Comparison of ENCODE assay signal across 36 cellular contexts in genomic region chr13:113387396-113387795, GRCh38. TPM values are rescaled to one million over a fixed set of nuclear protein-coding genes. Genes with fewer than 3 reads are reported as not detected.
"Had no signal": no experiment of that assay in that cellular context is flagged by ENCODE, and none has a peak within 500 bp of the region (broad histone marks: within the 10 kb centered on the region; RNA-seq: fewer than 3 reads in every experiment).

No MANE protein-coding gene starts in this region.

- H3K27ac ChIP-seq: adrenal gland, body of pancreas, brain microvascular endothelial cell, cardiac muscle cell, VCaP had no signal

- H3K27me3 ChIP-seq: adrenal gland, body of pancreas, brain microvascular endothelial cell, cardiac muscle cell had no signal

- H3K4me1 Mint-ChIP-seq: activated B cell treated with CpG ODN at 0.5 μM for 24 hours; activated T-helper 17 cell treated with anti-CD3 and anti-CD28 coated beads, Interleukin-2, amount 50 U/mL, for 72 hours; central memory CD8-positive, alpha-beta T cell had no signal

- H3K36me3 ChIP-seq: adrenal gland, brain microvascular endothelial cell, cardiac muscle cell had no signal

- H3K27ac Mint-ChIP-seq: activated B cell treated with CpG ODN at 0.5 μM for 24 hours; activated CD4-positive, alpha-beta memory T cell treated with anti-CD3 and anti-CD28 coated beads for 36 hours; activated CD4-positive, alpha-beta T cell treated with anti-CD3 and anti-CD28 coated beads, Interleukin-2, amount 10 ng/mL, durations not matched to agents 24 days and 14 days; activated CD8-positive, alpha-beta T cell treated with anti-CD3 and anti-CD28 coated beads for 36 hours; activated naive CD4-positive, alpha-beta T cell treated with anti-CD3 and anti-CD28 coated beads, Interleukin-2, amount 10 ng/mL, durations not matched to agents 7 days and 5 days; activated naive CD4-positive, alpha-beta T cell treated with anti-CD3 and anti-CD28 coated beads, Interleukin-2, amount 50 U/mL, for 72 hours; activated naive CD8-positive, alpha-beta T cell treated with anti-CD3 and anti-CD28 coated beads for 36 hours; activated T-cell treated with anti-CD3 and anti-CD28 coated beads, Interleukin-2, amount 50 U/mL, for 72 hours; activated T-helper 1 cell treated with anti-CD3 and anti-CD28 coated beads, Interleukin-12 subunit alpha, Interleukin-12 subunit beta, Interleukin-2, Interleukin-4 antibody, amounts not matched to agents 30 ng/mL and 10 ng/mL and 1 ng/mL, durations not matched to agents 14 hours and 24 hours and 36 hours; activated T-helper 17 cell treated with anti-CD3 and anti-CD28 coated beads, Interleukin-2, amount 50 U/mL, for 72 hours; T-helper 1 cell treated with Interleukin-12 subunit alpha and Interleukin-12 subunit beta and Interleukin-4 antibody, amounts not matched to agents 30 μg/mL and 1 μg/mL, for 36 hours; T-helper 2 cell treated with Interferon-gamma antibody and Interleukin-4, amounts not matched to agents 5 μg/mL and 100 μg/mL, for 36 hours had no signal

- ATAC-seq: activated CD8-positive, alpha-beta T cell treated with anti-CD3 and anti-CD28 coated beads for 36 hours; activated naive CD4-positive, alpha-beta T cell treated with anti-CD3 and anti-CD28 coated beads, Interleukin-2, amount 50 U/mL, for 72 hours; activated T-cell treated with anti-CD3 and anti-CD28 coated beads, Interleukin-2, amount 50 U/mL, for 4 hours; activated T-cell treated with anti-CD3 and anti-CD28 coated beads, Interleukin-2, amount 50 U/mL, for 72 hours; activated T-helper 17 cell treated with anti-CD3 and anti-CD28 coated beads, Interleukin-2, amount 50 U/mL, for 72 hours; body of pancreas had no signal

- H3K36me3 Mint-ChIP-seq: activated CD4-positive, alpha-beta memory T cell treated with anti-CD3 and anti-CD28 coated beads for 36 hours had no signal

- H3K9me3 Mint-ChIP-seq: central memory CD8-positive, alpha-beta T cell had no signal

- H3K4me3 Mint-ChIP-seq: activated B cell treated with CpG ODN at 0.5 μM for 24 hours; activated CD4-positive, alpha-beta memory T cell treated with anti-CD3 and anti-CD28 coated beads for 36 hours; activated CD4-positive, alpha-beta T cell treated with anti-CD3 and anti-CD28 coated beads, Interleukin-2, amount 10 ng/mL, durations not matched to agents 24 days and 14 days; activated CD8-positive, alpha-beta T cell treated with anti-CD3 and anti-CD28 coated beads for 36 hours; activated naive CD4-positive, alpha-beta T cell treated with anti-CD3 and anti-CD28 coated beads, Interleukin-2, amount 10 ng/mL, durations not matched to agents 7 days and 5 days; activated naive CD8-positive, alpha-beta T cell treated with anti-CD3 and anti-CD28 coated beads for 36 hours; activated T-cell treated with anti-CD3 and anti-CD28 coated beads, Interleukin-2, amount 50 U/mL, for 4 hours; activated T-cell treated with anti-CD3 and anti-CD28 coated beads, Interleukin-2, amount 50 U/mL, for 72 hours; activated T-helper 1 cell treated with anti-CD3 and anti-CD28 coated beads, Interleukin-12 subunit alpha, Interleukin-12 subunit beta, Interleukin-2, Interleukin-4 antibody, amounts not matched to agents 30 ng/mL and 10 ng/mL and 1 ng/mL, durations not matched to agents 14 hours and 24 hours and 36 hours; activated T-helper 17 cell treated with anti-CD3 and anti-CD28 coated beads, Interleukin-2, amount 50 U/mL, for 72 hours; central memory CD8-positive, alpha-beta T cell; T-helper 1 cell treated with Interleukin-12 subunit alpha and Interleukin-12 subunit beta and Interleukin-4 antibody, amounts not matched to agents 30 μg/mL and 1 μg/mL, for 36 hours; T-helper 2 cell treated with Interferon-gamma antibody and Interleukin-4, amounts not matched to agents 5 μg/mL and 100 μg/mL, for 36 hours had no signal

- H3K4me3 ChIP-seq: adrenal gland, body of pancreas, cardiac muscle cell had no signal

- H3K4me1 ChIP-seq: adrenal gland, body of pancreas had no signal

- DNase-seq: activated B cell treated with CpG ODN at 0.5 μM for 24 hours; activated CD4-positive, alpha-beta memory T cell treated with anti-CD3 and anti-CD28 coated beads for 36 hours; activated CD4-positive, alpha-beta T cell treated with anti-CD3 and anti-CD28 coated beads for 4 hours; activated CD4-positive, alpha-beta T cell treated with anti-CD3 and anti-CD28 coated beads, Interleukin-2, amount 10 ng/mL, durations not matched to agents 24 days and 14 days; activated CD4-positive, alpha-beta T cell treated with anti-CD3 and anti-CD28 coated beads, Interleukin-2, amount 50 U/mL, for 1 hour; activated CD4-positive, alpha-beta T cell treated with anti-CD3 and anti-CD28 coated beads, Interleukin-2, amount 50 U/mL, for 4 hours; activated CD4-positive, CD25-positive, alpha-beta regulatory T cell treated with anti-CD3 and anti-CD28 coated beads, Interleukin-2, amount 50 U/mL, for 72 hours; activated CD8-positive, alpha-beta memory T cell treated with anti-CD3 and anti-CD28 coated beads, Interleukin-2, amount 50 U/mL, for 4 hours; activated CD8-positive, alpha-beta T cell treated with anti-CD3 and anti-CD28 coated beads for 36 hours; activated gamma-delta T cell treated with Interleukin-2 at 50 U/mL for 16 hours; activated naive CD4-positive, alpha-beta T cell; activated naive CD4-positive, alpha-beta T cell treated with anti-CD3 and anti-CD28 coated beads, Interleukin-2, amount 10 ng/mL, durations not matched to agents 7 days and 5 days; activated naive CD8-positive, alpha-beta T cell treated with anti-CD3 and anti-CD28 coated beads for 36 hours; activated T-cell treated with anti-CD3 and anti-CD28 coated beads for 4 hours; activated T-cell treated with anti-CD3 and anti-CD28 coated beads, Interleukin-2, amount 50 U/mL, for 1 hour; activated T-cell treated with anti-CD3 and anti-CD28 coated beads, Interleukin-2, amount 50 U/mL, for 4 hours; activated T-cell treated with anti-CD3 and anti-CD28 coated beads, Interleukin-2, amount 50 U/mL, for 72 hours; adrenal gland; amniotic stem cell; aorta; body of pancreas; brain microvascular endothelial cell; caudate nucleus; SW 1271; T-helper 1 cell; T-helper 2 cell; T-helper 9 cell had no signal

RNA-seq across cellular contexts. Expression of gene GRTP1, which starts 23.5 kb away (rescaled TPM):
- total RNA-seq: activated B cell treated with CpG ODN at 0.5 μM for 24 hours; activated CD4-positive, alpha-beta T cell treated with anti-CD3 and anti-CD28 coated beads, Interleukin-2, amount 10 ng/mL, durations not matched to agents 24 days and 14 days; activated CD8-positive, alpha-beta memory T cell treated with anti-CD3 and anti-CD28 coated beads for 36 hours; activated CD8-positive, alpha-beta T cell treated with anti-CD3 and anti-CD28 coated beads for 36 hours; activated naive CD8-positive, alpha-beta T cell treated with anti-CD3 and anti-CD28 coated beads for 36 hours; activated T-helper 1 cell treated with anti-CD3 and anti-CD28 coated beads, Interleukin-12 subunit alpha, Interleukin-12 subunit beta, Interleukin-2, Interleukin-4 antibody, amounts not matched to agents 30 ng/mL and 10 ng/mL and 1 ng/mL, durations not matched to agents 14 hours and 24 hours and 36 hours had no signal
